In the genomic region with DNA sequence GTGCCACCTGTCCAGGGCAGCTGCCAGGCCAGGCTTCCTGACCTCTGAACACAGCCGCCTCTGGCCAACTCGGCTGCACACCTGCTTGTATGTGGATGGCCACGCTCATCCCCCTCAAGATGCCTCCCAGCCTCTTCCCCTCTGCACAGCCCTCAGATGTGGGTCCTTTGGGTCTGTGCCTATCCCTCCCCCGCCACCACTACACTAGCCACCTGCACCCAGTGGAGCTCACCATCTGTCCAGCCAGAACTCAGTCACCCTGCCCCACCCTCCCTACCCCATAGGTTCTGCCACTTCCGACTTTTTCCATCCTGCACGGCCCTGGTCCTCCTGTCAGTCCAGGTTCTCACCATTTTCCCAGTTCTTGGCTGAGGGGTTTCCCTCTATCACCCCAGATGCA, we compare ENCODE assay signal across 18 cellular contexts. TPM values are rescaled to one million over a fixed set of nuclear protein-coding genes. Genes with fewer than 3 reads are reported as not detected.
A peak's percentile ranks its signal among the peaks of the same experiment; 100 is the strongest.
DNase-seq lines count a peak whose midpoint lies in the region; TF ChIP-seq lines count a peak whose summit lies in the region.
"Had no signal": no experiment of that assay in that cellular context is flagged by ENCODE, and none has a peak within 500 bp of the region (broad histone marks: within the 10 kb centered on the region; RNA-seq: fewer than 3 reads in every experiment).

No MANE protein-coding gene starts in this region.

- H3F3A ChIP-seq in smooth muscle cell (ENCODE audit: low read depth) = no peaks in the 10 kb centered on the region

- H3K27me3 ChIP-seq in neuronal stem cell (ENCODE audit: control insufficient read depth in 3 of 3, insufficient read depth in 3 of 3, low read depth in 1 of 3, low read length in 3 of 3) = no peaks in the 10 kb centered on the region
- H3K27me3 ChIP-seq in smooth muscle cell (ENCODE audit: low read depth) = no peaks in the 10 kb centered on the region
- H3K27me3 ChIP-seq: BE2C had no signal

- H3K14ac ChIP-seq in neuronal stem cell (ENCODE audit: low read length) = no peak overlapping the region

- no peaks in the 10 kb centered on the region for H4K20me1 ChIP-seq in smooth muscle cell (ENCODE audit: low read depth)

- no peak overlapping the region for H2BK12ac ChIP-seq in neuronal stem cell (ENCODE audit: low read length)

- H2AFZ ChIP-seq in neuronal stem cell (ENCODE audit: low read length) (no peak overlapping the region), smooth muscle cell (ENCODE audit: low read depth) (no peak overlapping the region)

- peaks cover 11% of the 10 kb centered on the region for H3K79me1 ChIP-seq in neuronal stem cell (ENCODE audit: low read depth, low read length)

- peak overlapping the region; percentile 2 for H3K23ac ChIP-seq in neuronal stem cell (ENCODE audit: low read depth, low read length, poor library complexity)

- no peak overlapping the region for H2AK5ac ChIP-seq in neuronal stem cell (ENCODE audit: low read depth, low read length)

- H3K4me3 ChIP-seq in neuronal stem cell (ENCODE audit: low read length in 2 of 2) (no peak overlapping the region), smooth muscle cell (no peak overlapping the region)

- H2BK120ac ChIP-seq in neuronal stem cell (ENCODE audit: low read depth, low read length) = no peak overlapping the region

- H3K27ac ChIP-seq in neuronal stem cell (replicated peaks; ENCODE audit: low read length) (no peak overlapping the region), smooth muscle cell (ENCODE audit: low read depth) (no peak overlapping the region)

- no CpG with 5 or more reads among the region's 6 CpGs for WGBS in neuronal stem cell (ENCODE audit: extremely low coverage in 2 of 2, insufficient read length in 2 of 2, insufficient replicate concordance in 1 of 2), 2 donors
- WGBS in smooth muscle cell (ENCODE audit: low lambda C conversion rate) = 100% methylated on average over 6 of the region's 6 CpGs

- H3K4me1 ChIP-seq in neuronal stem cell (ENCODE audit: control insufficient read depth in 2 of 2, insufficient read depth in 1 of 2, low read depth in 1 of 2, low read length in 2 of 2) = peaks cover 0 to 4% of the 10 kb centered on the region in 2 donors
- no peaks in the 10 kb centered on the region for H3K4me1 ChIP-seq in smooth muscle cell (ENCODE audit: low read depth)
- H3K4me1 ChIP-seq: BE2C had no signal

- H3K9me3 ChIP-seq in neuronal stem cell (replicated peaks in 1 of 2; ENCODE audit: control insufficient read depth in 2 of 2, insufficient read depth in 1 of 2, low read depth in 1 of 2, low read length in 2 of 2) = peaks cover 0 to 2% of the 10 kb centered on the region in 2 donors
- H3K9me3 ChIP-seq in smooth muscle cell (replicated peaks; ENCODE audit: low read depth) = no peaks in the 10 kb centered on the region
- H3K9me3 ChIP-seq: BE2C had no signal

- H3K18ac ChIP-seq in neuronal stem cell (ENCODE audit: low read length) = no peak overlapping the region

- no peak overlapping the region for H4K91ac ChIP-seq in neuronal stem cell (ENCODE audit: low read depth, low read length, poor library complexity)

- no peak for TF ChIP-seq CTCF in smooth muscle cell (IDR thresholded peaks at IDR 0.05; ENCODE audit: borderline replicate concordance, insufficient read depth, poor library complexity, severe bottlenecking)

- H3K4me2 ChIP-seq in neuronal stem cell (ENCODE audit: insufficient read depth, low read length, poor library complexity, severe bottlenecking) (no peak overlapping the region), smooth muscle cell (no peak overlapping the region)

- no peak overlapping the region for H2BK5ac ChIP-seq in neuronal stem cell (ENCODE audit: low read length)

- no peak overlapping the region for H4K8ac ChIP-seq in neuronal stem cell (ENCODE audit: low read depth, low read length)

- H3K4ac ChIP-seq in neuronal stem cell (ENCODE audit: low read length) = no peak overlapping the region

- no peak overlapping the region for H2BK15ac ChIP-seq in neuronal stem cell (ENCODE audit: low read length)

- DNase-seq in NCI-H82 (lab: John Stamatoyannopoulos, UW) (peak; percentile 57), NCI-H82 treated with DMSO at 0.1 percent for 48 hours (lab: John Stamatoyannopoulos, UW; ENCODE audit: unreplicated experiment) (no peak), NCI-H2196 treated with DMSO at 0.1 percent for 48 hours (lab: John Stamatoyannopoulos, UW; ENCODE audit: unreplicated experiment) (peak; percentile 61), SHP77 treated with DMSO at 0.1 percent for 48 hours (lab: John Stamatoyannopoulos, UW) (peak; percentile 49), neuronal stem cell (ENCODE audit: low spot score) (no peak), smooth muscle cell (lab: John Stamatoyannopoulos, UW; ENCODE audit: unreplicated experiment) (no peak), NCI-H748 treated with DMSO at 0.1 percent for 48 hours (lab: John Stamatoyannopoulos, UW) (no peak)
- DNase-seq: BE2C, DMS153, GDM1, Karpas-422, MV-4-11, NCI-H1105 treated with DMSO at 0.1 percent for 48 hours, NCI-H187 treated with DMSO at 0.1 percent for 48 hours, NCI-H2107, NCI-H345, NCI-H526 had no signal

- H3K79me2 ChIP-seq in smooth muscle cell (ENCODE audit: low read depth) = no peaks in the 10 kb centered on the region

- H3K9ac ChIP-seq in neuronal stem cell (ENCODE audit: low read depth, low read length, poor library complexity) (no peak overlapping the region), smooth muscle cell (ENCODE audit: low read depth) (no peak overlapping the region)

- peaks cover 13 to 63% of the 10 kb centered on the region in 2 donors for H3K36me3 ChIP-seq in neuronal stem cell (replicated peaks in 1 of 2; ENCODE audit: control insufficient read depth in 2 of 2, insufficient read depth in 2 of 2, low read length in 2 of 2)
- H3K36me3 ChIP-seq in smooth muscle cell (ENCODE audit: low read depth) = no peaks in the 10 kb centered on the region
- H3K36me3 ChIP-seq: BE2C had no signal

RNA-seq across cellular contexts. Expression of gene PHF21B, which starts 44.6 kb away (rescaled TPM):
- 17.7 TPM for polyA plus RNA-seq in neuronal stem cell (2013, experiment 1 of 2)
- 21.4 TPM for polyA plus RNA-seq in neuronal stem cell (2013, experiment 2 of 2)
- 0.13 and 0.18 TPM in 2 replicates for total RNA-seq in smooth muscle cell
- polyA plus RNA-seq in smooth muscle cell = 0.13 and 0.15 TPM in 2 replicates
- total RNA-seq: M059J had no signal

Comparison
In these comparisons a context has a peak if more than half of its experiments do, and no peak if none do; other contexts are left out.
1. DNase-seq: peak in NCI-H82 (single experiment), NCI-H2196 treated with DMSO at 0.1 percent for 48 hours (single experiment) and SHP77 treated with DMSO at 0.1 percent for 48 hours (single experiment); none in NCI-H82 treated with DMSO at 0.1 percent for 48 hours (single experiment), neuronal stem cell (single experiment), smooth muscle cell (single experiment) and NCI-H748 treated with DMSO at 0.1 percent for 48 hours (single experiment).